26 cellular contexts compared by ENCODE assay signal in the genomic region with DNA sequence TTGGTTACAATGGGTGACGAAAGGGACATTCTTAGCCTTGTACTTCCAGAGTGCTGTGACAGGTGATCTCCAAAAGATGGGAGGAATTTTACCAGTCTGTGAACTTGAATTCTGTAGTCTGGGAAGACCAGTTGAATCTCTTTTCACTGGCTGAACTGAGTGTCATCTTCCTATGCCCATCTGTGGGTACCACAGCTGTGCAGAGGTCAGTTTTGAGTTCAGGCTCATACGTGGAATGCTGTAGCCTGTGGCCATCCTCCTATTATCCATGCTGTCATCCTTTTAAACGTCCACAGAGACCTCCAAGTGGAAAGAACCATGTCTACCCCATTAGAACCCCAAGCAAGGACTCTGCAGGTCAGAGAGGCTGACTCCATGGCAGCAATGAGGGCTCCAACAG. TPM values are rescaled to one million over a fixed set of nuclear protein-coding genes. Genes with fewer than 3 reads are reported as not detected.
"Had no signal": no experiment of that assay in that cellular context is flagged by ENCODE, and none has a peak within 500 bp of the region (broad histone marks: within the 10 kb centered on the region; RNA-seq: fewer than 3 reads in every experiment).

No MANE protein-coding gene starts in this region.

- H2AFZ ChIP-seq: hepatocyte had no signal

- FAIRE-seq: kidney, urothelium cell line had no signal

- H3K27ac Mint-ChIP-seq: naive thymus-derived CD8-positive, alpha-beta T cell; nephron progenitor cell; stimulated activated effector memory CD8-positive, alpha-beta T cell treated with anti-CD3 and anti-CD28 coated beads, Interleukin-12 subunit alpha, Interleukin-12 subunit beta, amount 100 ng/mL, for 72 hours had no signal

- ATAC-seq: esophagus mucosa; gastroesophageal sphincter; heart left ventricle; left lung; naive thymus-derived CD8-positive, alpha-beta T cell; right cardiac atrium; stimulated activated effector memory CD8-positive, alpha-beta T cell treated with anti-CD3 and anti-CD28 coated beads, Interleukin-12 subunit alpha, Interleukin-12 subunit beta, amount 100 ng/mL, for 72 hours had no signal

- H3K4me3 ChIP-seq: coronary artery, gastroesophageal sphincter, heart left ventricle, hepatocyte, left lung, prostate gland, sigmoid colon, stomach, tibial artery, upper lobe of left lung had no signal

- H3K9me3 ChIP-seq: gastroesophageal sphincter, heart left ventricle, left lung, prostate gland, sigmoid colon, stomach, tibial artery, upper lobe of left lung had no signal

- H3K36me3 Mint-ChIP-seq: naive thymus-derived CD8-positive, alpha-beta T cell; stimulated activated effector memory CD8-positive, alpha-beta T cell treated with anti-CD3 and anti-CD28 coated beads, Interleukin-12 subunit alpha, Interleukin-12 subunit beta, amount 100 ng/mL, for 72 hours had no signal

- H3K4me1 ChIP-seq: prostate gland had no signal

- DNase-seq: effector CD4-positive, alpha-beta T cell; foreskin fibroblast; heart left ventricle; kidney; left lung; mesendoderm; midbrain; naive thymus-derived CD8-positive, alpha-beta T cell; nephron progenitor cell; nucleus accumbens; right cardiac atrium; sigmoid colon; stimulated activated CD4-positive, alpha-beta T cell treated with anti-CD3 and anti-CD28 coated beads, Interleukin-2, amount 100 ng/mL, for 24 hours; stimulated activated CD4-positive, alpha-beta T cell treated with anti-CD3 and anti-CD28 coated beads, Interleukin-4, amount 100 ng/mL, for 24 hours; stimulated activated naive CD4-positive, alpha-beta T cell treated with Interleukin-2 at 50 U/mL for 16 hours; stomach; tibial artery; upper lobe of left lung had no signal

- H3K9me3 Mint-ChIP-seq: naive thymus-derived CD8-positive, alpha-beta T cell; nephron progenitor cell; stimulated activated effector memory CD8-positive, alpha-beta T cell treated with anti-CD3 and anti-CD28 coated beads, Interleukin-12 subunit alpha, Interleukin-12 subunit beta, amount 100 ng/mL, for 72 hours had no signal

- H3K27ac ChIP-seq: coronary artery, epithelial cell of prostate, gastroesophageal sphincter, heart left ventricle, hepatocyte, left lung, prostate gland, tibial artery, upper lobe of left lung had no signal

- H3K4me2 ChIP-seq: hepatocyte had no signal

- H3K4me3 Mint-ChIP-seq: naive thymus-derived CD8-positive, alpha-beta T cell; nephron progenitor cell; stimulated activated effector memory CD8-positive, alpha-beta T cell treated with anti-CD3 and anti-CD28 coated beads, Interleukin-12 subunit alpha, Interleukin-12 subunit beta, amount 100 ng/mL, for 72 hours had no signal

- H3K4me1 Mint-ChIP-seq: stimulated activated effector memory CD8-positive, alpha-beta T cell treated with anti-CD3 and anti-CD28 coated beads, Interleukin-12 subunit alpha, Interleukin-12 subunit beta, amount 100 ng/mL, for 72 hours had no signal

- H3K36me3 ChIP-seq: gastroesophageal sphincter, heart left ventricle, left lung, prostate gland, sigmoid colon, stomach, tibial artery, upper lobe of left lung had no signal

- H3K27me3 ChIP-seq: gastroesophageal sphincter, heart left ventricle, hepatocyte, left lung, sigmoid colon, stomach, tibial artery, upper lobe of left lung had no signal

RNA-seq across cellular contexts. Expression of a gene that starts 32.1 kb away (rescaled TPM):
- total RNA-seq: naive thymus-derived CD8-positive, alpha-beta T cell had no signal
- polyA plus RNA-seq: naive thymus-derived CD8-positive, alpha-beta T cell had no signal
